ENCODE assay signal across 8 cellular contexts in genomic region chr5:36240779-36241635, GRCh38. TPM values are rescaled to one million over a fixed set of nuclear protein-coding genes. Genes with fewer than 3 reads are reported as not detected.
A peak's percentile ranks its signal among the peaks of the same experiment; 100 is the strongest.
DNase-seq lines count a peak whose midpoint lies in the region; ATAC-seq and TF ChIP-seq lines count a peak whose summit lies in the region.

No MANE protein-coding gene starts in this region.

- peak; percentile 14 for ATAC-seq in GM18498 (IDR thresholded peaks at IDR 0.05; ENCODE audit: unreplicated experiment)
- ATAC-seq in HG02973 (IDR thresholded peaks at IDR 0.05; ENCODE audit: unreplicated experiment) = peak; percentile 18
- ATAC-seq in right lobe of liver = peak; percentile 2 to 19 (median 16)

- no peaks in the 10 kb centered on the region for H3K27me3 ChIP-seq in right lobe of liver

- DNase-seq in NCI-H2171 (lab: John Stamatoyannopoulos, UW) = peak; percentile 35
- DNase-seq in activated CD4-positive, alpha-beta T cell treated with anti-CD3 and anti-CD28 coated beads, Interleukin-2, amount 50 U/mL, for 4 hours = peak; percentile 2 to 12
- DNase-seq in ecto neural progenitor cell (ENCODE audit: low spot score) = peak; percentile 82
- peak; percentile 63 to 73 (median 72) for DNase-seq in right lobe of liver
- peak in 2 of 3 donors; percentile 12 to 30 for DNase-seq in stimulated activated CD4-positive, alpha-beta T cell treated with anti-CD3 and anti-CD28 coated beads, TNF-alpha, amount 100 ng/mL, for 1 hour (ENCODE audit: low read depth in 3 of 3, low spot score in 1 of 3)

- peaks cover 0 to 45% (median 11%) of the 10 kb centered on the region in 4 donors for H3K4me1 ChIP-seq in right lobe of liver

- H3K9me3 ChIP-seq in right lobe of liver = no peaks in the 10 kb centered on the region

- under 1% methylated on average over 16 of the region's 62 CpGs for WGBS in right lobe of liver (ENCODE audit: insufficient coverage, low coverage, low lambda C conversion rate, missing lambda C conversion rate)

- peak overlapping the region; percentile 77 to 83 (median 78) for H3K4me3 ChIP-seq in right lobe of liver

- intact Hi-C loops in right lobe of liver (cut with DNase I) = loop anchor here in 1 of 2 donors (5.0 kb wide), 1 partner anchor 61 kb away; the partner anchor contains the start of gene RANBP3L

- TF ChIP-seq POLR2A in right lobe of liver (IDR thresholded peaks at IDR 0.05) = no peak

- TF ChIP-seq CTCF in 22Rv1 (IDR thresholded peaks at IDR 0.05) (no peak), right lobe of liver (IDR thresholded peaks at IDR 0.05) (no peak)

- H3K27ac ChIP-seq in 22Rv1 (peak overlapping the region; percentile 94), right lobe of liver (peak overlapping the region; percentile 98 to 99 (median 99))

- no peaks in the 10 kb centered on the region for H3K36me3 ChIP-seq in right lobe of liver

RNA-seq across cellular contexts. Expression of gene NADK2, which starts 0.7 kb away (rescaled TPM):
- total RNA-seq in right lobe of liver = 100 to 1,000 TPM; 102 to 253 (median 142) TPM

Comparison
In these comparisons a context has a peak if more than half of its experiments do, and no peak if none do; other contexts are left out.
1. Peak in every context shown above with its lines: DNase-seq, ATAC-seq, H3K4me3 ChIP-seq and H3K27ac ChIP-seq.
2. DNase-seq: peak in every context shown above with its lines; median percentile 82 in ecto neural progenitor cell; 72 in right lobe of liver; 35 in NCI-H2171; 21 in stimulated activated CD4-positive, alpha-beta T cell treated with anti-CD3 and anti-CD28 coated beads, TNF-alpha, amount 100 ng/mL, for 1 hour; 7 in activated CD4-positive, alpha-beta T cell treated with anti-CD3 and anti-CD28 coated beads, Interleukin-2, amount 50 U/mL, for 4 hours.